8 cellular contexts compared by ENCODE assay signal in genomic region chr11:36702330-36703054, GRCh38.
A peak's percentile ranks its signal among the peaks of the same experiment; 100 is the strongest.
DNase-seq lines count a peak whose midpoint lies in the region; ATAC-seq and TF ChIP-seq lines count a peak whose summit lies in the region.

No MANE protein-coding gene starts in this region.

- TF ChIP-seq CTCF in HEK293 (tag by site-specific recombination; IDR thresholded peaks at IDR 0.05) = peak; percentile 72; the same call in 1 of the 2 replicates
- TF ChIP-seq CTCF in Panc1 (IDR thresholded peaks at IDR 0.05) = peak; percentile 87
- TF ChIP-seq CTCF in endothelial cell (IDR thresholded peaks at IDR 0.05; ENCODE audit: unreplicated experiment) = peak; percentile 72

- H3K4me3 Mint-ChIP-seq in endothelial cell (ENCODE audit: unreplicated experiment) (no peak overlapping the region), memory B cell (no peak overlapping the region)

- POLR2A ChIA-PET in HEK293 (lab: Yijun Ruan, JAX) (no interaction called here), Panc1 (lab: Charles Lee) (no interaction called here)

- in situ Hi-C loops in Panc1 (cut with HindIII; ENCODE audit: low pct_unique_long_range_greater_than_20kb, low sequenced_read_pairs) = no loop called here

- H3K27ac ChIP-seq in HEK293 (ENCODE audit: extremely low read depth, low read depth, low read length) = no peak overlapping the region
- peak overlapping the region; percentile 7; the same call in 1 of the 2 replicates for H3K27ac ChIP-seq in Panc1 (ENCODE audit: low read length)

- H3K36me3 ChIP-seq in HEK293 (ENCODE audit: control insufficient read depth in 2 of 2, insufficient read depth in 1 of 2, low read length in 2 of 2) (no peaks in the 10 kb centered on the region), Panc1 (ENCODE audit: control insufficient read depth, insufficient read depth, low read length) (no peaks in the 10 kb centered on the region)

- CTCF ChIA-PET in HEK293 (lab: Yijun Ruan, JAX) (interaction anchor here (0.6 to 8.0 kb wide), 35 partner anchors 8 to 1255 kb away, joined by 3 to 261 read pairs (median 4); partner anchors contain the start of gene RAG1), Panc1 (lab: Charles Lee) (interaction anchor here (0.9 to 2.0 kb wide), 4 partner anchors 13 to 139 kb away, joined by 3 to 18 read pairs (median 5); no protein-coding TSS in a partner anchor)

- H3K27me3 ChIP-seq in Panc1 (ENCODE audit: control insufficient read depth, insufficient read depth, low read length) = peaks cover 7% of the 10 kb centered on the region; the same call in 1 of the 2 replicates

- H3K9me3 ChIP-seq in HEK293 (ENCODE audit: control insufficient read depth, insufficient read depth, low read depth, low read length) (no peaks in the 10 kb centered on the region), Panc1 (ENCODE audit: control insufficient read depth, insufficient read depth, low read depth, low read length) (no peaks in the 10 kb centered on the region)

- H3K36me3 Mint-ChIP-seq in endothelial cell (ENCODE audit: low read depth, unreplicated experiment) = no peaks in the 10 kb centered on the region
- H3K36me3 Mint-ChIP-seq in memory B cell = no peaks in the 10 kb centered on the region

- peaks cover 5% of the 10 kb centered on the region for H3K4me1 Mint-ChIP-seq in endothelial cell (ENCODE audit: unreplicated experiment)
- peaks cover 2% of the 10 kb centered on the region for H3K4me1 Mint-ChIP-seq in memory B cell

- H3K9me3 Mint-ChIP-seq in endothelial cell (ENCODE audit: unreplicated experiment) (no peaks in the 10 kb centered on the region), memory B cell (no peaks in the 10 kb centered on the region)

- no peak overlapping the region for H3K27ac Mint-ChIP-seq in endothelial cell (ENCODE audit: unreplicated experiment)
- H3K27ac Mint-ChIP-seq in memory B cell = no peak overlapping the region

- peaks cover 3% of the 10 kb centered on the region for H3K27me3 Mint-ChIP-seq in endothelial cell (ENCODE audit: unreplicated experiment)
- H3K27me3 Mint-ChIP-seq in memory B cell = peaks cover 1% of the 10 kb centered on the region

- no peaks in the 10 kb centered on the region for H3K4me1 ChIP-seq in HEK293 (ENCODE audit: control insufficient read depth, insufficient read depth, low read length)
- peaks cover 4% of the 10 kb centered on the region; the same call in 1 of the 2 replicates for H3K4me1 ChIP-seq in Panc1 (ENCODE audit: control insufficient read depth, insufficient read depth, low read length)

- no peak overlapping the region for H3K4me3 ChIP-seq in HEK293 (ENCODE audit: low read depth, low read length)
- no peak overlapping the region for H3K4me3 ChIP-seq in Panc1 (ENCODE audit: low read depth in 2 of 2, low read length in 2 of 2)

- no peak for DNase-seq in Right ventricle myocardium inferior (ENCODE audit: missing footprints)
- DNase-seq in cardiac septum (ENCODE audit: low spot score) = no peak
- DNase-seq in LoVo (ENCODE audit: low spot score) = peak; percentile 64
- DNase-seq in Panc1 (ENCODE audit: low read depth, low spot score) = peak; percentile 53
- DNase-seq in endothelial cell (ENCODE audit: low spot score) = peak; percentile 44
- peak in 1 of 2 donors; percentile 14 for DNase-seq in memory B cell (ENCODE audit: low spot score in 2 of 2)

- ATAC-seq in Right ventricle myocardium inferior (peak; percentile 87), Panc1 (peak; percentile 94), memory B cell (ENCODE audit: low read depth) (peak; percentile 47), GM19324 (IDR thresholded peaks at IDR 0.05; ENCODE audit: low FRiP score, unreplicated experiment) (no peak)

- intact Hi-C loops in Right ventricle myocardium inferior (cut with DNase I) (loop anchor here (1.0 kb wide), 1 partner anchor 45 kb away; no protein-coding TSS in a partner anchor), cardiac septum (cut with DNase I) (loop anchor here (1.0 kb wide), 1 partner anchor 44 kb away; no protein-coding TSS in a partner anchor), Panc1 (cut with micrococcal nuclease; ENCODE audit: unreplicated experiment) (loop anchor here (1.0 kb wide), 1 partner anchor 45 kb away; no protein-coding TSS in a partner anchor)

- BruUV-seq in Panc1 (replicated peaks; lab: Mats Ljungman, UMichigan) = no TSS peak

TF ChIP-seq in HEK293, 187 proteins besides CTCF, POLR2A, EP300 and RAD21:
- TF ChIP-seq ZNF654 (tag by site-specific recombination; IDR thresholded peaks at IDR 0.05; ENCODE audit: low read depth) = peak; percentile 97
- TF ChIP-seq ZXDB (tag by site-specific recombination; IDR thresholded peaks at IDR 0.05) = no peak
- TF ChIP-seq ZNF521 (tag by site-specific recombination; IDR thresholded peaks at IDR 0.05) = no peak
- TF ChIP-seq IKZF3 (tag by site-specific recombination; IDR thresholded peaks at IDR 0.05) = peak; percentile 49; the same call in 1 of the 2 replicates
- TF ChIP-seq FEZF1 (tag by site-specific recombination; IDR thresholded peaks at IDR 0.05) = peak; percentile 51; the same call in 1 of the 2 replicates
- no peak for TF ChIP-seq ZFP69B (tag by site-specific recombination; IDR thresholded peaks at IDR 0.05)
- no peak for TF ChIP-seq MYNN (tag by site-specific recombination; IDR thresholded peaks at IDR 0.05; ENCODE audit: borderline replicate concordance)
- TF ChIP-seq ZBTB8A (tag by site-specific recombination; IDR thresholded peaks at IDR 0.05) = no peak
- no peak for TF ChIP-seq ZNF133 (tag by site-specific recombination; IDR thresholded peaks at IDR 0.05)
TF ChIP-seq in HEK293: peak in this region for 3.

Comparison
In these comparisons a context has a peak if more than half of its experiments do, and no peak if none do; other contexts are left out.
1. DNase-seq: peak in LoVo (single experiment), Panc1 (single experiment) and endothelial cell (single experiment); none in Right ventricle myocardium inferior (single experiment) and cardiac septum (single experiment).
2. Peak in every context shown above with its lines, with median percentiles within 50 percentile points of each other: CTCF ChIP-seq.